ENCODE assay signal across 12 cellular contexts in the genomic region with DNA sequence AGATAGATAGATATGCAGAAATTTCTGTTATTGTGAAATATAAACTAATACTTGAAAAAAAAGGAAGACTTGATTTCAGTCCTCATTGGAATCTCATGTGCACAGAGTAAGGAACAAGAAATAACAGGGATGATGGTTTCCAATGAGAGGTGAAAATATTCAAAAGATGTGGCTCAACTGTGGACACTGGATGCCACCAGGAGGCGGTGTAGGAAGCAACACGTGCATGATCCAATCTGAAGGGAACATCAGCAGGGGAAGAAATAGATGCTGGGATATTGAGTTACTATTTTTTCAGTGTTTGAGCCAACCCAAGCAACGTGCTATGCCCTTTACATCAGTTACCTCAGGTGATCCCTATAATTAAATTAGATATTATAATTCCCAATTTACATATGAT.
DNase-seq lines count a peak whose midpoint lies in the region; ATAC-seq and TF ChIP-seq lines count a peak whose summit lies in the region.
"Had no signal": no experiment of that assay in that cellular context is flagged by ENCODE, and none has a peak within 500 bp of the region (broad histone marks: within the 10 kb centered on the region; RNA-seq: fewer than 3 reads in every experiment).

No MANE protein-coding gene starts in this region.

- no peak for TF ChIP-seq POLR2A in lower leg skin (IDR thresholded peaks at IDR 0.05)

- intact Hi-C loops in Right ventricle myocardium inferior (cut with DNase I) = no loop called here
- intact Hi-C loops in lower leg skin (cut with DNase I; ENCODE audit: low total_unique reads) = no loop called here

- DNase-seq in GM10266 (ENCODE audit: extremely low spot score) (no peak), LNCaP clone FGC (ENCODE audit: low read depth) (no peak), epithelial cell of proximal tubule (ENCODE audit: low read depth) (no peak), HuH-7 (ENCODE audit: low spot score) (no peak), Right ventricle myocardium inferior (ENCODE audit: missing footprints) (no peak), lower leg skin (ENCODE audit: low spot score in 2 of 2) (no peak)
- DNase-seq: activated naive CD4-positive, alpha-beta T cell treated with anti-CD3 and anti-CD28 coated beads, Interleukin-2, amount 10 ng/mL, durations not matched to agents 7 days and 5 days; NCI-H2029 treated with DMSO at 0.1 percent for 48 hours; stimulated activated CD4-positive, alpha-beta T cell treated with anti-CD3 and anti-CD28 coated beads, Interleukin-4, amount 100 ng/mL, for 4 hours had no signal

- WGBS in lower leg skin, 2 donors = 63 to 64% methylated on average over 3 of the region's 3 CpGs

- ATAC-seq in HG02885 (IDR thresholded peaks at IDR 0.05; ENCODE audit: poor library complexity, unreplicated experiment) (no peak), Right ventricle myocardium inferior (no peak)

- H3K4me3 ChIP-seq in LNCaP clone FGC (ENCODE audit: low read depth, low read length) (no peak overlapping the region), epithelial cell of proximal tubule (ENCODE audit: low read depth, low read length) (no peak overlapping the region), lower leg skin (ENCODE audit: low read depth, poor library complexity, severe bottlenecking) (no peak overlapping the region)
- H3K4me3 ChIP-seq: esophagus muscularis mucosa had no signal

- no peak overlapping the region for H3K27ac ChIP-seq in 22Rv1
- H3K27ac ChIP-seq: esophagus muscularis mucosa had no signal

- peak; percentile 57 for TF ChIP-seq CTCF in 22Rv1 (IDR thresholded peaks at IDR 0.05)
- TF ChIP-seq CTCF in GM10266 (IDR thresholded peaks at IDR 0.05; ENCODE audit: control insufficient read depth, insufficient read depth, low read depth, missing control alignments) = peak; percentile 12
- peak; percentile 67 for TF ChIP-seq CTCF in LNCaP clone FGC (IDR thresholded peaks at IDR 0.05; ENCODE audit: control insufficient read depth, extremely low read depth, insufficient read depth)
- peak; percentile 54 for TF ChIP-seq CTCF in epithelial cell of proximal tubule (conservative IDR thresholded peaks at IDR 0.05; ENCODE audit: low read depth, low read length)
- TF ChIP-seq CTCF in lower leg skin (IDR thresholded peaks at IDR 0.05) = no peak

Comparison
In these comparisons a context has a peak if more than half of its experiments do, and no peak if none do; other contexts are left out.
1. CTCF ChIP-seq: peak in 22Rv1 (single experiment), GM10266 (single experiment), LNCaP clone FGC (single experiment) and epithelial cell of proximal tubule (single experiment); none in lower leg skin (0 of 3).